20 cellular contexts compared by ENCODE assay signal in genomic region chr18:26909599-26910290, GRCh38. TPM values are rescaled to one million over a fixed set of nuclear protein-coding genes. Genes with fewer than 3 reads are reported as not detected.
DNase-seq lines count a peak whose midpoint lies in the region; ATAC-seq, FAIRE-seq and TF ChIP-seq lines count a peak whose summit lies in the region.
"Had no signal": no experiment of that assay in that cellular context is flagged by ENCODE, and none has a peak within 500 bp of the region (broad histone marks: within the 10 kb centered on the region; RNA-seq: fewer than 3 reads in every experiment).

No MANE protein-coding gene starts in this region.

- H3K4me3 ChIP-seq in left ventricle myocardium inferior (no peak overlapping the region), dorsolateral prefrontal cortex (no peak overlapping the region), small intestine (ENCODE audit: low read depth in 1 of 2, low read length in 2 of 2) (no peak overlapping the region)
- H3K4me3 ChIP-seq: smooth muscle cell had no signal

- 50 to 58% (median 51%) methylated on average over 5 of the region's 5 CpGs for WGBS in small intestine, 3 donors

- H3K27ac ChIP-seq in left ventricle myocardium inferior (replicated peaks) (no peak overlapping the region), dorsolateral prefrontal cortex (peak overlapping the region in 54 of 59 donors; percentile 19 to 88 (median 71)), small intestine (ENCODE audit: low read depth in 1 of 2, low read length in 1 of 2) (no peak overlapping the region)

- H3K9me3 Mint-ChIP-seq in immature natural killer cell: peaks cover 0 to 49% (median 8%) of the 10 kb centered on the region in 6 donors

- TF ChIP-seq CTCF in left ventricle myocardium inferior (IDR thresholded peaks at IDR 0.05; ENCODE audit: borderline replicate concordance): no peak
- no peak for TF ChIP-seq CTCF in dorsolateral prefrontal cortex (IDR thresholded peaks at IDR 0.05 in 54 of 56, conservative IDR thresholded peaks at IDR 0.05 in 2 of 56; ENCODE audit: low read depth in 1 of 56, partially characterized antibody in 56 of 56)

- peaks cover 0 to 3% (median 0%) of the 10 kb centered on the region in 3 donors for H3K27me3 Mint-ChIP-seq in immature natural killer cell (ENCODE audit: low read depth in 3 of 3)
- H3K27me3 Mint-ChIP-seq: effector memory CD8-positive, alpha-beta T cell; stimulated activated memory B cell treated with anti-CD40 and anti-IgM and Interleukin-4, amounts not matched to agents 10 μg/mL and 1 μg/mL and 100 μg/mL, for 72 hours had no signal

- H3K36me3 Mint-ChIP-seq in immature natural killer cell: peaks cover 0 to 4% (median 0%) of the 10 kb centered on the region in 3 donors
- H3K36me3 Mint-ChIP-seq: stimulated activated memory B cell treated with anti-CD40 and anti-IgM and Interleukin-4, amounts not matched to agents 10 μg/mL and 1 μg/mL and 100 μg/mL, for 72 hours had no signal

- FAIRE-seq in small intestine (lab: Jason Lieb, UNC): no peak
- FAIRE-seq: GM12892 had no signal

- H3K27me3 ChIP-seq in left ventricle myocardium inferior (ENCODE audit: low read depth) (no peaks in the 10 kb centered on the region), dorsolateral prefrontal cortex (no peaks in the 10 kb centered on the region), small intestine (ENCODE audit: control insufficient read depth in 2 of 2, insufficient read depth in 2 of 2, low read length in 2 of 2) (no peaks in the 10 kb centered on the region)

- no peaks in the 10 kb centered on the region for H3K4me1 Mint-ChIP-seq in immature natural killer cell
- H3K4me1 Mint-ChIP-seq: stimulated activated memory B cell treated with anti-CD40 and anti-IgM and Interleukin-4, amounts not matched to agents 10 μg/mL and 1 μg/mL and 100 μg/mL, for 72 hours had no signal

- ATAC-seq in left ventricle myocardium superior (peak; percentile 25), HG03280 (IDR thresholded peaks at IDR 0.05; ENCODE audit: unreplicated experiment) (no peak)
- ATAC-seq: effector memory CD8-positive, alpha-beta T cell; stimulated activated memory B cell treated with anti-CD40 and anti-IgM and Interleukin-4, amounts not matched to agents 10 μg/mL and 1 μg/mL and 100 μg/mL, for 72 hours had no signal

- intact Hi-C loops in left ventricle myocardium superior (cut with micrococcal nuclease) (no loop called here), left ventricle myocardium inferior (cut with micrococcal nuclease) (no loop called here), dorsolateral prefrontal cortex (cut with DNase I) (loop anchor here in 1 of 2 donors (5.0 kb wide), 1 partner anchor 47 kb away; no protein-coding TSS in a partner anchor)

- H3K4me3 Mint-ChIP-seq in immature natural killer cell: no peak overlapping the region
- H3K4me3 Mint-ChIP-seq: effector memory CD8-positive, alpha-beta T cell; HFFc6; stimulated activated memory B cell treated with anti-CD40 and anti-IgM and Interleukin-4, amounts not matched to agents 10 μg/mL and 1 μg/mL and 100 μg/mL, for 72 hours; T-helper 2 cell treated with Interferon-gamma antibody and Interleukin-4, amounts not matched to agents 5 μg/mL and 100 μg/mL, for 36 hours had no signal

- DNase-seq in left ventricle myocardium superior (no peak), left ventricle myocardium inferior (no peak), dorsolateral prefrontal cortex (peak in 6 of 10 donors; percentile 23 to 63 (median 54)), middle frontal gyrus (ENCODE audit: extremely low spot score, low spot score) (peak; percentile 60), NCI-H510A (lab: John Stamatoyannopoulos, UW) (no peak), small intestine (no peak), immature natural killer cell (no peak)
- DNase-seq: activated CD8-positive, alpha-beta memory T cell treated with anti-CD3 and anti-CD28 coated beads, Interleukin-2, amount 50 U/mL, for 4 hours; activated naive CD4-positive, alpha-beta T cell; effector memory CD8-positive, alpha-beta T cell; HFFc6; IMR-90; NCI-H1930 had no signal

- H3K9me3 ChIP-seq in left ventricle myocardium inferior (replicated peaks): no peaks in the 10 kb centered on the region
- no peaks in the 10 kb centered on the region for H3K9me3 ChIP-seq in small intestine (ENCODE audit: control insufficient read depth, low read depth)

- no peaks in the 10 kb centered on the region for H3K36me3 ChIP-seq in left ventricle myocardium inferior
- H3K36me3 ChIP-seq in small intestine (ENCODE audit: control insufficient read depth in 2 of 2, insufficient read depth in 2 of 2, low read length in 2 of 2): no peaks in the 10 kb centered on the region

- H3K4me1 ChIP-seq in left ventricle myocardium inferior: peaks cover 6% of the 10 kb centered on the region
- no peaks in the 10 kb centered on the region for H3K4me1 ChIP-seq in small intestine (ENCODE audit: control insufficient read depth in 2 of 2, insufficient read depth in 1 of 2, low read depth in 1 of 2, low read length in 1 of 2)

- no peak overlapping the region for H3K27ac Mint-ChIP-seq in immature natural killer cell
- H3K27ac Mint-ChIP-seq: effector memory CD8-positive, alpha-beta T cell; HFFc6; stimulated activated memory B cell treated with anti-CD40 and anti-IgM and Interleukin-4, amounts not matched to agents 10 μg/mL and 1 μg/mL and 100 μg/mL, for 72 hours; T-helper 2 cell treated with Interferon-gamma antibody and Interleukin-4, amounts not matched to agents 5 μg/mL and 100 μg/mL, for 36 hours had no signal

RNA-seq across cellular contexts. Expression of gene AQP4, which starts 44.2 kb away (rescaled TPM):
- total RNA-seq in left ventricle myocardium superior (20.0 TPM), left ventricle myocardium inferior (1.9 TPM), dorsolateral prefrontal cortex (1,000 to 10,000 TPM in 10 of 120 experiments, 100 to 1,000 TPM in 110; 261 to 1,277 (median 616) TPM)
- polyA plus RNA-seq in small intestine (1 to 10 TPM in 1 of 3 donors, under 1 TPM in 2; 0.03 to 1.6 (median 0.27) TPM), immature natural killer cell (not detected)
- total RNA-seq: HFFc6, IMR-90, mesenteric fat pad, omental fat pad, smooth muscle cell had no signal
- polyA plus RNA-seq: IMR-90, smooth muscle cell had no signal

Comparison
In these comparisons a context has a peak if more than half of its experiments do, and no peak if none do; other contexts are left out.
1. DNase-seq: peak in dorsolateral prefrontal cortex (6 of 10) and middle frontal gyrus (single experiment); none in left ventricle myocardium superior (single experiment), left ventricle myocardium inferior (single experiment), NCI-H510A (single experiment), small intestine (single experiment) and immature natural killer cell (0 of 3).
2. H3K27ac ChIP-seq: peak in dorsolateral prefrontal cortex (54 of 59); none in left ventricle myocardium inferior (single experiment) and small intestine (0 of 2).
3. RNA of gene AQP4, which starts 44.2 kb away (total RNA-seq): 261 to 1,277 TPM in dorsolateral prefrontal cortex; 20.0 TPM in left ventricle myocardium superior (single experiment) and 1.9 TPM in left ventricle myocardium inferior (single experiment); every median in the first group is over 10 times any median in the second.